ENCODE assay signal across 8 cellular contexts in genomic region chr13:77478645-77478997, GRCh38. TPM values are rescaled to one million over a fixed set of nuclear protein-coding genes. Genes with fewer than 3 reads are reported as not detected.
DNase-seq lines count a peak whose midpoint lies in the region; ATAC-seq and TF ChIP-seq lines count a peak whose summit lies in the region.

No MANE protein-coding gene starts in this region.

- H3K27me3 ChIP-seq in PC-9 (ENCODE audit: insufficient read depth, low read depth) = no peaks in the 10 kb centered on the region

- DNase-seq in activated CD4-positive, alpha-beta T cell treated with anti-CD3 and anti-CD28 coated beads for 36 hours = no peak
- no peak for DNase-seq in activated CD4-positive, alpha-beta T cell treated with anti-CD3 and anti-CD28 coated beads, Interleukin-2, amount 50 U/mL, for 48 hours
- DNase-seq in PC-9 (no peak), fibroblast of pulmonary artery (ENCODE audit: low read depth) (no peak), NCI-H446 (lab: John Stamatoyannopoulos, UW) (no peak), NCI-H2029 treated with DMSO at 0.1 percent for 48 hours (lab: John Stamatoyannopoulos, UW) (no peak), NCI-H446 treated with DMSO at 0.1 percent for 48 hours (lab: John Stamatoyannopoulos, UW) (no peak)
- DNase-seq in stimulated activated naive CD8-positive, alpha-beta T cell treated with anti-CD3 and anti-CD28 coated beads, Interleukin-15, amount 100 ng/mL, for 72 hours = no peak

- H3K9me3 Mint-ChIP-seq in activated CD4-positive, alpha-beta T cell treated with anti-CD3 and anti-CD28 coated beads for 36 hours (ENCODE audit: low read depth) = peaks cover 2% of the 10 kb centered on the region
- peaks cover 0 to 5% of the 10 kb centered on the region in 2 donors for H3K9me3 Mint-ChIP-seq in stimulated activated naive CD8-positive, alpha-beta T cell treated with anti-CD3 and anti-CD28 coated beads, Interleukin-15, amount 100 ng/mL, for 72 hours

- TF ChIP-seq CTCF in PC-9 (conservative IDR thresholded peaks at IDR 0.05) (peak; percentile 17; the same call in 1 of the 2 replicates), fibroblast of pulmonary artery (IDR thresholded peaks at IDR 0.05; ENCODE audit: low read length, missing control alignments) (no peak)

- H3F3A ChIP-seq in PC-9 (ENCODE audit: insufficient read depth, low read depth) = no peaks in the 10 kb centered on the region

- H2AFZ ChIP-seq in PC-9 = peak overlapping the region; percentile 87

- ATAC-seq in activated CD4-positive, alpha-beta T cell treated with anti-CD3 and anti-CD28 coated beads for 36 hours = no peak
- ATAC-seq in stimulated activated naive CD8-positive, alpha-beta T cell treated with anti-CD3 and anti-CD28 coated beads, Interleukin-15, amount 100 ng/mL, for 72 hours = peak; percentile 38

- H3K27ac ChIP-seq in PC-9 = peak overlapping the region; percentile 50; the same call in 1 of the 2 replicates

- intact Hi-C loops in activated CD4-positive, alpha-beta T cell treated with anti-CD3 and anti-CD28 coated beads for 36 hours (cut with DNase I, micrococcal nuclease) = loop anchor here (1.0 to 5.0 kb wide), 8 partner anchors 131 to 486 kb away; partner anchors contain the start of genes FBXL3 (in 2 of the 2) and CLN5 (in 1 of the 2)
- intact Hi-C loops in PC-9 (cut with micrococcal nuclease; ENCODE audit: unreplicated experiment) = loop anchor here (1.0 to 10.0 kb wide), 2 partner anchors 149 to 454 kb away; partner anchors contain the start of gene FBXL3

- peak overlapping the region; percentile 69 for H3K4me3 Mint-ChIP-seq in activated CD4-positive, alpha-beta T cell treated with anti-CD3 and anti-CD28 coated beads for 36 hours
- H3K4me3 Mint-ChIP-seq in stimulated activated naive CD8-positive, alpha-beta T cell treated with anti-CD3 and anti-CD28 coated beads, Interleukin-15, amount 100 ng/mL, for 72 hours = peak overlapping the region; percentile 83

- H3K9me2 ChIP-seq in PC-9 (ENCODE audit: insufficient read depth) = no peaks in the 10 kb centered on the region

- no peaks in the 10 kb centered on the region for H3K36me3 ChIP-seq in PC-9 (ENCODE audit: low read depth)

- peak overlapping the region; percentile 67 for H3K4me2 ChIP-seq in PC-9

- H3K4me1 Mint-ChIP-seq in activated CD4-positive, alpha-beta T cell treated with anti-CD3 and anti-CD28 coated beads for 36 hours = peaks cover 14% of the 10 kb centered on the region
- peaks cover 6% of the 10 kb centered on the region for H3K4me1 Mint-ChIP-seq in stimulated activated naive CD8-positive, alpha-beta T cell treated with anti-CD3 and anti-CD28 coated beads, Interleukin-15, amount 100 ng/mL, for 72 hours

- no peaks in the 10 kb centered on the region for H3K27me3 Mint-ChIP-seq in activated CD4-positive, alpha-beta T cell treated with anti-CD3 and anti-CD28 coated beads for 36 hours
- H3K27me3 Mint-ChIP-seq in stimulated activated naive CD8-positive, alpha-beta T cell treated with anti-CD3 and anti-CD28 coated beads, Interleukin-15, amount 100 ng/mL, for 72 hours = no peaks in the 10 kb centered on the region

- POLR2A ChIA-PET in activated CD4-positive, alpha-beta T cell treated with anti-CD3 and anti-CD28 coated beads for 36 hours (lab: Charles Lee) = interaction anchor here (1.0 to 1.3 kb wide), 2 partner anchors 149 to 452 kb away, joined by 4 read pairs; partner anchors contain the start of gene FBXL3
- POLR2A ChIA-PET in PC-9 (lab: Charles Lee; ENCODE audit: unreplicated experiment) = interaction anchor here (0.6 kb wide), 1 partner anchor 473 kb away, joined by 4 read pairs; no protein-coding TSS in a partner anchor

- no TSS peak for BruUV-seq in PC-9 (replicated peaks; lab: Mats Ljungman, UMichigan)

- H3K4me3 ChIP-seq in PC-9 = peak overlapping the region; percentile 61; the same call in 1 of the 2 replicates
- H3K4me3 ChIP-seq in fibroblast of pulmonary artery (replicated peaks; ENCODE audit: low read depth, low read length) = peak overlapping the region; percentile 61

- no peaks in the 10 kb centered on the region for H3K9me3 ChIP-seq in PC-9 (ENCODE audit: insufficient read depth, low read depth)

- peak overlapping the region; percentile 88 for H3K27ac Mint-ChIP-seq in activated CD4-positive, alpha-beta T cell treated with anti-CD3 and anti-CD28 coated beads for 36 hours
- H3K27ac Mint-ChIP-seq in stimulated activated naive CD8-positive, alpha-beta T cell treated with anti-CD3 and anti-CD28 coated beads, Interleukin-15, amount 100 ng/mL, for 72 hours = peak overlapping the region; percentile 98

- H3K4me1 ChIP-seq in PC-9 (replicated peaks; ENCODE audit: insufficient read depth) = peaks cover 11% of the 10 kb centered on the region

- H3K36me3 Mint-ChIP-seq in activated CD4-positive, alpha-beta T cell treated with anti-CD3 and anti-CD28 coated beads for 36 hours (ENCODE audit: low read depth) = no peaks in the 10 kb centered on the region

- CTCF ChIA-PET in activated CD4-positive, alpha-beta T cell treated with anti-CD3 and anti-CD28 coated beads for 36 hours (lab: Charles Lee) = interaction anchor here (0.6 to 3.6 kb wide), 57 partner anchors 8 to 1583 kb away, joined by 3 to 25 read pairs (median 4); partner anchors contain the start of gene MYCBP2
- CTCF ChIA-PET in PC-9 (lab: Charles Lee) = interaction anchor here (0.6 to 1.0 kb wide), 10 partner anchors 11 to 266 kb away, joined by 3 to 19 read pairs (median 4); no protein-coding TSS in a partner anchor

- no peaks in the 10 kb centered on the region for H4K20me1 ChIP-seq in PC-9 (ENCODE audit: insufficient read depth)

- H3K79me2 ChIP-seq in PC-9 (ENCODE audit: low read depth) = no peaks in the 10 kb centered on the region

RNA-seq across cellular contexts. Expression of gene SCEL, which starts 56.9 kb away (rescaled TPM):
- not detected for total RNA-seq in activated CD4-positive, alpha-beta T cell treated with anti-CD3 and anti-CD28 coated beads for 36 hours
- total RNA-seq in PC-9 (2021) = 19.5 and 32.5 TPM in 2 replicates

Comparison
In these comparisons a context has a peak if more than half of its experiments do, and no peak if none do; other contexts are left out.
1. RNA of gene SCEL, which starts 56.9 kb away (total RNA-seq): 19.5 to 32.5 TPM in PC-9; not detected in activated CD4-positive, alpha-beta T cell treated with anti-CD3 and anti-CD28 coated beads for 36 hours; every median in the first group is over 10 times any median in the second.